ENCODE assay signal across 8 cellular contexts in the genomic region with DNA sequence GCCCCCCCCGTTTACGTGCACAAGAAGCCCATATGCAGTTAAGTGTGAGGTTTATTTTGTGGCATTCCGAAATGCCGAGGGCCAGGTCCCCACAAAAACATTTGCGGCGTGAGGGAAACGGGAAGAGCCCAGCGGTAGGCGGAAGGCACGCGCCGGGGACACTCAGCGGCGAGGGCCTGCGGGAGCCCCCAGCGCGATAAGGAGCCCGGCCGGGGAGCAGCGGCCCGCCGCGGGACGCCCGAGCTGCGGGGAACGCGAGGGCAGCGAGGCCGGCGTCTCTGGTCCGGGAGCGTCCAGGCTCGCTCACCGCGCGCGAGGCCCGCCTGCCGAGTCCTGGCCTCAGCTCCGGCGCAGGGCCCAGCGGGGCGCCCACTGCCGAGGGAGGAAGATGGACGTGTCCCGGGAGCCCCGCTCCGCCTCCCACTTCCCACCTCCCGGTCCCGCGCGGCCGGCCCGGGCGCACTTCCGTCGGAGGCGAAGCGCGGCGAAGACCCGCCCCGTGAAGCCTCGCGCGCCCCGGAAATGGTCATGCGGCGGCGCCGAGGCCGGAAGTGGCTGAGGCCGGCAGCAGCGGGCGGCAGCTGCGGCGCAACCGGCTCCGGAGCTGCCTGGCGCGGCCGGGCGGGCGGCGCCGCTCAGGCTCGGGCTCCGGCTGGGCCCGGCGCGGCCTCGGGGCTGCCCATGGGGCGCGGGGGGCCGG. TPM values are rescaled to one million over a fixed set of nuclear protein-coding genes. Genes with fewer than 3 reads are reported as not detected.
A peak's percentile ranks its signal among the peaks of the same experiment; 100 is the strongest.
DNase-seq lines count a peak whose midpoint lies in the region; ATAC-seq and TF ChIP-seq lines count a peak whose summit lies in the region.

Gene TRAPPC10 (plus strand): TSS at position 536 of the 700 bp plus-strand sequence. CDS start 185 bp downstream, outside the sequence.

- POLR2A ChIA-PET in AG04450 (lab: Yijun Ruan, JAX): interaction anchor here (0.6 to 1.2 kb wide), 3 partner anchors 10 to 150 kb away, joined by 3 to 4 read pairs (median 3); no protein-coding TSS in a partner anchor
- POLR2A ChIA-PET in activated CD4-positive, alpha-beta T cell treated with anti-CD3 and anti-CD28 coated beads for 36 hours (lab: Charles Lee): interaction anchor here (0.6 kb wide), 1 partner anchor 201 kb away, joined by 4 read pairs; no protein-coding TSS in a partner anchor

- peak within 1 kb of the TSS; percentile 52 for H3K27ac ChIP-seq in AG04450 (ENCODE audit: low read depth, low read length)

- intact Hi-C loops in activated CD4-positive, alpha-beta T cell treated with anti-CD3 and anti-CD28 coated beads for 36 hours (cut with DNase I, micrococcal nuclease): loop anchor here (1.0 to 10.0 kb wide), 14 partner anchors 13 to 1133 kb away; partner anchors contain the start of genes CFAP410 (in 1 of the 2), ITGB2 (in 1 of the 2), PFKL (in 1 of the 2) and PKNOX1 (in 1 of the 2)

- no peaks in the 10 kb centered on the region for H3K9me3 Mint-ChIP-seq in activated CD4-positive, alpha-beta T cell treated with anti-CD3 and anti-CD28 coated beads for 36 hours (ENCODE audit: low read depth)

- H3K4me3 ChIP-seq in AG04450 (ENCODE audit: low read depth, low read length) (peak within 1 kb of the TSS; percentile 79), choroid plexus epithelial cell (ENCODE audit: low read depth, low read length) (peak within 1 kb of the TSS; percentile 84)

- H3K27me3 ChIP-seq in AG04450 (ENCODE audit: control insufficient read depth, insufficient read depth, low read length): no peaks in the 10 kb centered on the region

- peaks cover 10% of the 10 kb centered on the region for H3K36me3 Mint-ChIP-seq in activated CD4-positive, alpha-beta T cell treated with anti-CD3 and anti-CD28 coated beads for 36 hours (ENCODE audit: low read depth)

- peak within 1 kb of the TSS; percentile 93 for H3K27ac Mint-ChIP-seq in activated CD4-positive, alpha-beta T cell treated with anti-CD3 and anti-CD28 coated beads for 36 hours

- H3K4me3 Mint-ChIP-seq in activated CD4-positive, alpha-beta T cell treated with anti-CD3 and anti-CD28 coated beads for 36 hours: peak within 1 kb of the TSS; percentile 87

- TF ChIP-seq CTCF in AG04450 (IDR thresholded peaks at IDR 0.05; ENCODE audit: low read depth, low read length) (no peak), choroid plexus epithelial cell (conservative IDR thresholded peaks at IDR 0.05; ENCODE audit: low read depth, low read length) (no peak)

- DNase-seq in AG04450 (ENCODE audit: low read depth, low spot score): peak; percentile 37
- DNase-seq in NCI-H460 (ENCODE audit: extremely low read depth, low read depth): peak; percentile 65
- peak; percentile 90 for DNase-seq in activated CD4-positive, alpha-beta T cell treated with anti-CD3 and anti-CD28 coated beads for 36 hours
- peak; percentile 93 for DNase-seq in choroid plexus epithelial cell (ENCODE audit: low read depth)
- DNase-seq in kidney tubule cell (ENCODE audit: low spot score): peak; percentile 89
- DNase-seq in stimulated activated CD4-positive, alpha-beta T cell treated with anti-CD3 and anti-CD28 coated beads, Interleukin-15, amount 100 ng/mL, for 48 hours (ENCODE audit: low read depth in 2 of 2): peak; percentile 52 to 76

- CTCF ChIA-PET in AG04450 (lab: Charles Lee): no interaction called here
- CTCF ChIA-PET in activated CD4-positive, alpha-beta T cell treated with anti-CD3 and anti-CD28 coated beads for 36 hours (lab: Charles Lee): interaction anchor here (0.6 to 1.6 kb wide), 3 partner anchors 37 to 344 kb away, joined by 3 to 4 read pairs (median 3); no protein-coding TSS in a partner anchor

- H3K4me1 Mint-ChIP-seq in activated CD4-positive, alpha-beta T cell treated with anti-CD3 and anti-CD28 coated beads for 36 hours: peaks cover 41% of the 10 kb centered on the region

- no peaks in the 10 kb centered on the region for H3K9me3 ChIP-seq in AG04450 (ENCODE audit: control insufficient read depth, insufficient read depth, low read length)

- ATAC-seq in GM18867 (IDR thresholded peaks at IDR 0.05; ENCODE audit: unreplicated experiment): peak; percentile 64
- ATAC-seq in HG03103 (IDR thresholded peaks at IDR 0.05; ENCODE audit: low read depth, unreplicated experiment): peak; percentile 57
- peak; percentile 72 for ATAC-seq in activated CD4-positive, alpha-beta T cell treated with anti-CD3 and anti-CD28 coated beads for 36 hours

- no peaks in the 10 kb centered on the region for H3K27me3 Mint-ChIP-seq in activated CD4-positive, alpha-beta T cell treated with anti-CD3 and anti-CD28 coated beads for 36 hours

RNA-seq across cellular contexts. Expression of gene TRAPPC10, which starts in this region (rescaled TPM):
- polyA plus RNA-seq in AG04450 (2011; rRNA removed): 26.0 and 26.8 TPM in 2 replicates
- 20.1 and 24.7 TPM in 2 replicates for polyA minus RNA-seq in AG04450 (2011; rRNA and poly(A)+ RNA removed)
- total RNA-seq in NCI-H460 (2014; rRNA removed; shearing (Covaris generic)): 17.4 and 18.7 TPM in 2 replicates
- 10.9 and 18.1 TPM in 2 replicates for polyA plus RNA-seq in NCI-H460 (2014; cell fraction: nucleus; rRNA removed)
- total RNA-seq in activated CD4-positive, alpha-beta T cell treated with anti-CD3 and anti-CD28 coated beads for 36 hours: 10 to 100 TPM; 40.2 to 58.7 TPM

Comparison
In these comparisons a context has a peak if more than half of its experiments do, and no peak if none do; other contexts are left out.
1. Peak in every context shown above with its lines: DNase-seq, ATAC-seq, H3K4me3 ChIP-seq and H3K27ac ChIP-seq.
2. DNase-seq: peak in every context shown above with its lines; median percentile 93 in choroid plexus epithelial cell; 90 in activated CD4-positive, alpha-beta T cell treated with anti-CD3 and anti-CD28 coated beads for 36 hours; 89 in kidney tubule cell; 65 in NCI-H460; 64 in stimulated activated CD4-positive, alpha-beta T cell treated with anti-CD3 and anti-CD28 coated beads, Interleukin-15, amount 100 ng/mL, for 48 hours; 37 in AG04450.